Comparison of ENCODE assay signal across 1 cellular context in the genomic region with DNA sequence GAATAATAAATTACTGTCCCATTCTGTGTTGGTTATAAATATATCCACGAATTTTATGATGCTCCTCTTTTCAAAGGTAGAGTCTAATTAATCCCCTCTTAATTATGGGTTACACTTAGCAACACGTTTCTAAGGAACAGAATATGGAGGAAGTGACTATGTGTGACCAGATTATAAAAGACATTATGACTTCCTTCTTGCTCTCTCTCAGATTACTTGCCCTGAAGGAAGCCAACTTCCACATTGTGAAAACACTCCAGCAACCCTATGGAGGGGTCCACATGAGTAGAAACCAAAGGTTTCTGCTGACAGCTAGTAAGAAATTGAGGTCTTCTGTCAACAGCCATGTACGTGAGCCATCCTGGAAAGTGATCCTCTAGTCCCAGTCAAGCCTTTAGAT.
TF ChIP-seq lines count a peak whose summit lies in the region.

No MANE protein-coding gene starts in this region.

TF ChIP-seq in SK-N-SH, 30 proteins besides CTCF, POLR2A, EP300 and RAD21 (continued from another document):
- TF ChIP-seq FOXJ3 (CRISPR knock-in tag; IDR thresholded peaks at IDR 0.05): no peak
- no peak for TF ChIP-seq NRF1 (IDR thresholded peaks at IDR 0.05; ENCODE audit: low read depth, low read length)
- TF ChIP-seq FOXM1 (IDR thresholded peaks at IDR 0.05; ENCODE audit: low read depth): no peak
- TF ChIP-seq USF1 (IDR thresholded peaks at IDR 0.05; ENCODE audit: borderline replicate concordance, low read depth): no peak
- no peak for TF ChIP-seq ELF1 (IDR thresholded peaks at IDR 0.05)
- no peak for TF ChIP-seq EZH2phosphoT487 (IDR thresholded peaks at IDR 0.05; ENCODE audit: borderline replicate concordance, low read depth)
- no peak for TF ChIP-seq FOSL2 (IDR thresholded peaks at IDR 0.05; ENCODE audit: borderline replicate concordance, low read depth)
- TF ChIP-seq POLR2AphosphoS5 (IDR thresholded peaks at IDR 0.05; ENCODE audit: low read depth, low read length): no peak
- TF ChIP-seq TCF12 (IDR thresholded peaks at IDR 0.05): no peak
- TF ChIP-seq TEAD4 (IDR thresholded peaks at IDR 0.05; ENCODE audit: borderline replicate concordance, insufficient read depth): no peak
- TF ChIP-seq CHD2 (IDR thresholded peaks at IDR 0.05; ENCODE audit: low read length, partially characterized antibody): no peak
- TF ChIP-seq YY1 (IDR thresholded peaks at IDR 0.05; ENCODE audit: low read depth): no peak
- no peak for TF ChIP-seq GATA2 (CRISPR knock-in tag; IDR thresholded peaks at IDR 0.05)
